14 cellular contexts compared by ENCODE assay signal in genomic region chr12:46354111-46354798, GRCh38. TPM values are rescaled to one million over a fixed set of nuclear protein-coding genes. Genes with fewer than 3 reads are reported as not detected.
DNase-seq lines count a peak whose midpoint lies in the region; ATAC-seq, FAIRE-seq and TF ChIP-seq lines count a peak whose summit lies in the region.
"Had no signal": no experiment of that assay in that cellular context is flagged by ENCODE, and none has a peak within 500 bp of the region (broad histone marks: within the 10 kb centered on the region; RNA-seq: fewer than 3 reads in every experiment).

No MANE protein-coding gene starts in this region.

- H3K4me3 ChIP-seq in MM.1S (ENCODE audit: low read length): no peak overlapping the region
- H3K4me3 ChIP-seq in bronchial epithelial cell (ENCODE audit: low read depth, low read length): no peak overlapping the region
- no peak overlapping the region for H3K4me3 ChIP-seq in osteoblast (ENCODE audit: insufficient read depth, low read length)
- H3K4me3 ChIP-seq: thoracic aorta had no signal

- ATAC-seq in activated CD8-positive, alpha-beta T cell treated with anti-CD3 and anti-CD28 coated beads for 36 hours: peak; percentile 68
- no peak for ATAC-seq in activated CD8-positive, alpha-beta T cell treated with anti-CD3 and anti-CD28 coated beads, Interleukin-2, amount 10 ng/mL, durations not matched to agents 7 days and 5 days
- ATAC-seq: sciatic nerve had no signal

- CTCF ChIA-PET in activated CD8-positive, alpha-beta T cell treated with anti-CD3 and anti-CD28 coated beads for 36 hours (lab: Charles Lee): interaction anchor here (0.8 to 1.1 kb wide), 6 partner anchors 22 to 320 kb away, joined by 3 to 6 read pairs (median 4); no protein-coding TSS in a partner anchor
- CTCF ChIA-PET in activated CD8-positive, alpha-beta T cell treated with anti-CD3 and anti-CD28 coated beads, Interleukin-2, amount 10 ng/mL, durations not matched to agents 7 days and 5 days (lab: Charles Lee): interaction anchor here (1.1 to 1.8 kb wide), 4 partner anchors 11 to 667 kb away, joined by 3 to 4 read pairs (median 3); no protein-coding TSS in a partner anchor

- H2AFZ ChIP-seq in MM.1S (ENCODE audit: low read length) (peak overlapping the region; percentile 14; the same call in 1 of the 2 replicates), osteoblast (ENCODE audit: low read length) (no peak overlapping the region)

- no peak overlapping the region for H3K4me3 Mint-ChIP-seq in activated CD8-positive, alpha-beta T cell treated with anti-CD3 and anti-CD28 coated beads for 36 hours
- H3K4me3 Mint-ChIP-seq in activated CD8-positive, alpha-beta T cell treated with anti-CD3 and anti-CD28 coated beads, Interleukin-2, amount 10 ng/mL, durations not matched to agents 7 days and 5 days: no peak overlapping the region
- H3K4me3 Mint-ChIP-seq: mesothelial cell of epicardium had no signal

- peaks cover 2% of the 10 kb centered on the region; the same call in 1 of the 2 replicates for H3K36me3 ChIP-seq in MM.1S (replicated peaks; ENCODE audit: insufficient read depth, low read length)
- H3K36me3 ChIP-seq in bronchial epithelial cell (ENCODE audit: control insufficient read depth, insufficient read depth, low read length): no peaks in the 10 kb centered on the region
- peaks cover 8% of the 10 kb centered on the region for H3K36me3 ChIP-seq in osteoblast (ENCODE audit: insufficient read depth, low read length)

- no peaks in the 10 kb centered on the region for H4K20me1 ChIP-seq in MM.1S (ENCODE audit: insufficient read depth, low read length)
- H4K20me1 ChIP-seq in osteoblast (ENCODE audit: insufficient read depth, low read length): peaks cover 19% of the 10 kb centered on the region

- TF ChIP-seq CTCF in activated CD8-positive, alpha-beta T cell treated with anti-CD3 and anti-CD28 coated beads for 36 hours (IDR thresholded peaks at IDR 0.05): no peak
- peak; percentile 29 for TF ChIP-seq CTCF in MM.1S (IDR thresholded peaks at IDR 0.05; ENCODE audit: low read length)
- peak; percentile 13 for TF ChIP-seq CTCF in bronchial epithelial cell (IDR thresholded peaks at IDR 0.05; ENCODE audit: insufficient read depth, low read length, severe bottlenecking)
- peak; percentile 13 for TF ChIP-seq CTCF in osteoblast (IDR thresholded peaks at IDR 0.05; ENCODE audit: extremely low read depth, low read depth, low read length)

- no peaks in the 10 kb centered on the region for H3K27me3 Mint-ChIP-seq in activated CD8-positive, alpha-beta T cell treated with anti-CD3 and anti-CD28 coated beads for 36 hours
- no peaks in the 10 kb centered on the region for H3K27me3 Mint-ChIP-seq in activated CD8-positive, alpha-beta T cell treated with anti-CD3 and anti-CD28 coated beads, Interleukin-2, amount 10 ng/mL, durations not matched to agents 7 days and 5 days (ENCODE audit: low read depth)

- peaks cover 16% of the 10 kb centered on the region for H3K4me1 Mint-ChIP-seq in activated CD8-positive, alpha-beta T cell treated with anti-CD3 and anti-CD28 coated beads for 36 hours (ENCODE audit: low read depth)
- peaks cover 14% of the 10 kb centered on the region for H3K4me1 Mint-ChIP-seq in activated CD8-positive, alpha-beta T cell treated with anti-CD3 and anti-CD28 coated beads, Interleukin-2, amount 10 ng/mL, durations not matched to agents 7 days and 5 days (ENCODE audit: low read depth)

- H3K79me2 ChIP-seq in MM.1S (ENCODE audit: low read length) (no peaks in the 10 kb centered on the region), osteoblast (ENCODE audit: insufficient read depth, low read length) (no peaks in the 10 kb centered on the region)

- peaks cover 28% of the 10 kb centered on the region for H3F3A ChIP-seq in MM.1S (ENCODE audit: insufficient read depth, low read length)

- H3K9me3 Mint-ChIP-seq in activated CD8-positive, alpha-beta T cell treated with anti-CD3 and anti-CD28 coated beads for 36 hours: no peaks in the 10 kb centered on the region
- H3K9me3 Mint-ChIP-seq in activated CD8-positive, alpha-beta T cell treated with anti-CD3 and anti-CD28 coated beads, Interleukin-2, amount 10 ng/mL, durations not matched to agents 7 days and 5 days (ENCODE audit: insufficient read depth): no peaks in the 10 kb centered on the region
- H3K9me3 Mint-ChIP-seq: mesothelial cell of epicardium had no signal

- intact Hi-C loops in activated CD8-positive, alpha-beta T cell treated with anti-CD3 and anti-CD28 coated beads for 36 hours (cut with micrococcal nuclease): no loop called here

- POLR2A ChIA-PET in activated CD8-positive, alpha-beta T cell treated with anti-CD3 and anti-CD28 coated beads for 36 hours (lab: Charles Lee): interaction anchor here (0.7 to 1.8 kb wide), 4 partner anchors 9 to 699 kb away, joined by 3 to 5 read pairs (median 4); no protein-coding TSS in a partner anchor
- POLR2A ChIA-PET in activated CD8-positive, alpha-beta T cell treated with anti-CD3 and anti-CD28 coated beads, Interleukin-2, amount 10 ng/mL, durations not matched to agents 7 days and 5 days (lab: Charles Lee): interaction anchor here (1.2 kb wide), 2 partner anchors 18 to 85 kb away, joined by 3 to 8 read pairs; partner anchors contain the start of gene SLC38A1

- no peak overlapping the region for H3K9ac ChIP-seq in MM.1S (ENCODE audit: low read length)

- FAIRE-seq in bronchial epithelial cell (lab: Jason Lieb, UNC): no peak

- no peaks in the 10 kb centered on the region for H3K9me2 ChIP-seq in MM.1S (replicated peaks; ENCODE audit: insufficient read depth, low read length)

- H3K27ac Mint-ChIP-seq in activated CD8-positive, alpha-beta T cell treated with anti-CD3 and anti-CD28 coated beads for 36 hours: no peak overlapping the region
- H3K27ac Mint-ChIP-seq in activated CD8-positive, alpha-beta T cell treated with anti-CD3 and anti-CD28 coated beads, Interleukin-2, amount 10 ng/mL, durations not matched to agents 7 days and 5 days: no peak overlapping the region
- H3K27ac Mint-ChIP-seq: mesothelial cell of epicardium had no signal

- H3K27ac ChIP-seq in MM.1S (ENCODE audit: low read length) (no peak overlapping the region), osteoblast (ENCODE audit: low read depth, low read length) (no peak overlapping the region)

- no peak overlapping the region for H3K4me2 ChIP-seq in MM.1S (ENCODE audit: low read depth, low read length)
- H3K4me2 ChIP-seq in osteoblast (ENCODE audit: insufficient read depth, low read length): no peak overlapping the region

- H3K27me3 ChIP-seq in MM.1S (replicated peaks; ENCODE audit: insufficient read depth, low read length) (no peaks in the 10 kb centered on the region), bronchial epithelial cell (ENCODE audit: control insufficient read depth, insufficient read depth, low read length) (no peaks in the 10 kb centered on the region), osteoblast (ENCODE audit: insufficient read depth, low read length) (no peaks in the 10 kb centered on the region)

- H3K9me3 ChIP-seq in MM.1S (replicated peaks; ENCODE audit: insufficient read depth, low read length) (no peaks in the 10 kb centered on the region), osteoblast (ENCODE audit: low read depth, low read length) (no peaks in the 10 kb centered on the region)
- H3K9me3 ChIP-seq: thoracic aorta had no signal

- peaks cover 8% of the 10 kb centered on the region for H3K36me3 Mint-ChIP-seq in activated CD8-positive, alpha-beta T cell treated with anti-CD3 and anti-CD28 coated beads for 36 hours (ENCODE audit: low read depth)
- H3K36me3 Mint-ChIP-seq in activated CD8-positive, alpha-beta T cell treated with anti-CD3 and anti-CD28 coated beads, Interleukin-2, amount 10 ng/mL, durations not matched to agents 7 days and 5 days (ENCODE audit: low read depth): peaks cover 17% of the 10 kb centered on the region

- DNase-seq in activated CD8-positive, alpha-beta T cell treated with anti-CD3 and anti-CD28 coated beads for 36 hours: no peak
- DNase-seq in activated CD8-positive, alpha-beta T cell treated with anti-CD3 and anti-CD28 coated beads, Interleukin-2, amount 10 ng/mL, durations not matched to agents 7 days and 5 days: no peak
- DNase-seq in MM.1S (peak; percentile 21), bronchial epithelial cell (ENCODE audit: low read depth) (no peak), osteoblast (ENCODE audit: insufficient read length, low spot score, missing footprints) (no peak), NCI-H2171 (lab: John Stamatoyannopoulos, UW) (no peak), germinal center (ENCODE audit: low spot score) (no peak), NCI-H2227 treated with DMSO at 0.1 percent for 48 hours (lab: John Stamatoyannopoulos, UW) (no peak)
- DNase-seq: activated gamma-delta T cell, NCI-H2081 treated with DMSO at 0.1 percent for 48 hours, Right ventricle myocardium superior had no signal

- H3K4me1 ChIP-seq in MM.1S (ENCODE audit: low read length): no peaks in the 10 kb centered on the region
- no peaks in the 10 kb centered on the region for H3K4me1 ChIP-seq in osteoblast (ENCODE audit: insufficient read depth, low read length)

RNA-seq across cellular contexts. Expression of gene SLC38A2, which starts 18.3 kb away (rescaled TPM):
- total RNA-seq in activated CD8-positive, alpha-beta T cell treated with anti-CD3 and anti-CD28 coated beads for 36 hours: 100 to 1,000 TPM; 216 to 219 TPM
- 100 to 1,000 TPM; 194 to 200 TPM for total RNA-seq in activated CD8-positive, alpha-beta T cell treated with anti-CD3 and anti-CD28 coated beads, Interleukin-2, amount 10 ng/mL, durations not matched to agents 7 days and 5 days
- total RNA-seq in bronchial epithelial cell (530 and 1,114 TPM in 2 replicates), osteoblast (919 and 1,020 TPM in 2 replicates)
